Comparison of ENCODE assay signal across 11 cellular contexts in genomic region chr6:44225579-44226325, GRCh38. TPM values are rescaled to one million over a fixed set of nuclear protein-coding genes. Genes with fewer than 3 reads are reported as not detected.
DNase-seq lines count a peak whose midpoint lies in the region; ATAC-seq, FAIRE-seq and TF ChIP-seq lines count a peak whose summit lies in the region.
"Had no signal": no experiment of that assay in that cellular context is flagged by ENCODE, and none has a peak within 500 bp of the region (broad histone marks: within the 10 kb centered on the region; RNA-seq: fewer than 3 reads in every experiment).

No MANE protein-coding gene starts in this region.

- H3K36me3 ChIP-seq in heart left ventricle: peaks cover 0 to 22% (median 14%) of the 10 kb centered on the region in 9 donors
- peaks cover 10 to 16% of the 10 kb centered on the region in 2 experiments for H3K36me3 ChIP-seq in keratinocyte (ENCODE audit: control insufficient read depth in 2 of 2, extremely low read depth in 1 of 2, insufficient read depth in 2 of 2, low read length in 2 of 2)
- no peaks in the 10 kb centered on the region for H3K36me3 ChIP-seq in uterus

- H3K9me3 ChIP-seq in heart left ventricle (no peaks in the 10 kb centered on the region), keratinocyte (ENCODE audit: control insufficient read depth, low read depth, low read length) (no peaks in the 10 kb centered on the region), uterus (no peaks in the 10 kb centered on the region)

- WGBS in heart left ventricle, 4 donors: 45 to 64% (median 60%) methylated on average over 7 to 8 of the region's 8 CpGs

- peaks cover 35% of the 10 kb centered on the region for H3K4me1 Mint-ChIP-seq in activated CD4-positive, alpha-beta memory T cell treated with anti-CD3 and anti-CD28 coated beads, Interleukin-2, amount 10 ng/mL, durations not matched to agents 7 days and 5 days

- no peak for DNase-seq in heart left ventricle
- DNase-seq in left cardiac atrium: no peak
- no peak for DNase-seq in activated CD4-positive, alpha-beta memory T cell treated with anti-CD3 and anti-CD28 coated beads, Interleukin-2, amount 10 ng/mL, durations not matched to agents 7 days and 5 days
- no peak for DNase-seq in keratinocyte (ENCODE audit: low read depth, low spot score)
- DNase-seq in uterus: no peak
- DNase-seq in UCSD-AML1 (lab: John Stamatoyannopoulos, UW; ENCODE audit: unreplicated experiment): no peak
- no peak for DNase-seq in Ammon's horn (ENCODE audit: low spot score)
- DNase-seq: CD4-positive, CD25-positive, alpha-beta regulatory T cell had no signal

- dilution Hi-C loops in keratinocyte (cut with MboI; ENCODE audit: extremely low pct_ligation_motif_present, low sequenced_read_pairs): no loop called here

- POLR2A ChIA-PET in activated CD4-positive, alpha-beta memory T cell treated with anti-CD3 and anti-CD28 coated beads, Interleukin-2, amount 10 ng/mL, durations not matched to agents 7 days and 5 days (lab: Charles Lee): interaction anchor here (5.0 to 6.4 kb wide), 3 partner anchors 10 to 30 kb away, joined by 23 to 88 read pairs (median 48); partner anchors contain the start of genes HSP90AB1 and SLC35B2

- H3K9me1 ChIP-seq in keratinocyte (ENCODE audit: control insufficient read depth, extremely low read depth, insufficient read depth, low read length): no peaks in the 10 kb centered on the region

- H3K4me1 ChIP-seq in heart left ventricle (peaks cover 9 to 98% (median 78%) of the 10 kb centered on the region in 12 donors), keratinocyte (ENCODE audit: control insufficient read depth, extremely low read depth, insufficient read depth, low read length) (peaks cover 46% of the 10 kb centered on the region), uterus (peaks cover 0 to 31% of the 10 kb centered on the region in 2 donors)

- intact Hi-C loops in heart left ventricle (cut with DNase I) (no loop called here), left cardiac atrium (cut with DNase I) (no loop called here), uterus (cut with DNase I; ENCODE audit: low total_unique reads) (no loop called here)

- peaks cover 22% of the 10 kb centered on the region for H3K79me2 ChIP-seq in keratinocyte (ENCODE audit: control insufficient read depth, insufficient read depth, low read length)

- ATAC-seq in heart left ventricle (no peak), left cardiac atrium (no peak), GM18907 (IDR thresholded peaks at IDR 0.05; ENCODE audit: unreplicated experiment) (no peak)

- H3K4me3 ChIP-seq in heart left ventricle: peak overlapping the region in 6 of 12 donors; percentile 9 to 56 (median 42)
- H3K4me3 ChIP-seq in keratinocyte (ENCODE audit: control insufficient read depth in 2 of 3, extremely low read depth in 1 of 3, insufficient read depth in 2 of 3, low read depth in 1 of 3, low read length in 3 of 3): no peak overlapping the region
- H3K4me3 ChIP-seq in uterus: no peak overlapping the region
- H3K4me3 ChIP-seq: PC-9 had no signal

- TF ChIP-seq POLR2A in heart left ventricle (IDR thresholded peaks at IDR 0.05) (no peak), uterus (IDR thresholded peaks at IDR 0.05) (no peak)

- H3K9ac ChIP-seq in keratinocyte (ENCODE audit: control insufficient read depth, extremely low read depth, insufficient read depth, low read length): no peak overlapping the region

- peak overlapping the region; percentile 81 to 99 (median 92) for H3K27ac ChIP-seq in heart left ventricle
- H3K27ac ChIP-seq in keratinocyte (ENCODE audit: control insufficient read depth, insufficient read depth, low read length): no peak overlapping the region
- H3K27ac ChIP-seq in uterus: peak overlapping the region; percentile 85 to 91
- H3K27ac ChIP-seq: PC-9 had no signal

- peak overlapping the region; percentile 52 for H3K4me2 ChIP-seq in keratinocyte (ENCODE audit: control insufficient read depth, extremely low read depth, insufficient read depth, low read depth, low read length)

- CTCF ChIA-PET in activated CD4-positive, alpha-beta memory T cell treated with anti-CD3 and anti-CD28 coated beads, Interleukin-2, amount 10 ng/mL, durations not matched to agents 7 days and 5 days (lab: Charles Lee): interaction anchor here (0.7 to 4.2 kb wide), 4 partner anchors 10 to 53 kb away, joined by 3 to 27 read pairs (median 16); no protein-coding TSS in a partner anchor

- no peak for FAIRE-seq in keratinocyte (lab: Jason Lieb, UNC)

- TF ChIP-seq CTCF in heart left ventricle (IDR thresholded peaks at IDR 0.05) (no peak), keratinocyte (optimal IDR thresholded peaks at IDR 0.05 in 1 of 3, IDR thresholded peaks at IDR 0.05 in 1 of 3, conservative IDR thresholded peaks at IDR 0.05 in 1 of 3; ENCODE audit: extremely low read depth in 1 of 3, insufficient read depth in 2 of 3, low read length in 3 of 3) (no peak), uterus (IDR thresholded peaks at IDR 0.05) (no peak)

- peaks cover 4% of the 10 kb centered on the region for H3K36me3 Mint-ChIP-seq in activated CD4-positive, alpha-beta memory T cell treated with anti-CD3 and anti-CD28 coated beads, Interleukin-2, amount 10 ng/mL, durations not matched to agents 7 days and 5 days (ENCODE audit: low read depth)
- H3K36me3 Mint-ChIP-seq: CD4-positive, CD25-positive, alpha-beta regulatory T cell had no signal

- no peaks in the 10 kb centered on the region for H4K20me1 ChIP-seq in keratinocyte (ENCODE audit: control insufficient read depth, extremely low read depth, insufficient read depth, low read length)

- H3K27me3 ChIP-seq in heart left ventricle: no peaks in the 10 kb centered on the region
- no peaks in the 10 kb centered on the region for H3K27me3 ChIP-seq in keratinocyte (ENCODE audit: control insufficient read depth, extremely low read depth, insufficient read depth, low read length)
- H3K27me3 ChIP-seq in uterus: no peaks in the 10 kb centered on the region

- H3K27ac Mint-ChIP-seq in activated CD4-positive, alpha-beta memory T cell treated with anti-CD3 and anti-CD28 coated beads, Interleukin-2, amount 10 ng/mL, durations not matched to agents 7 days and 5 days: no peak overlapping the region
- H3K27ac Mint-ChIP-seq: CD4-positive, CD25-positive, alpha-beta regulatory T cell had no signal

- H2AFZ ChIP-seq in keratinocyte (ENCODE audit: control insufficient read depth, low read length): no peak overlapping the region
- H2AFZ ChIP-seq: PC-9 had no signal

- peak overlapping the region; percentile 35 for H3K4me3 Mint-ChIP-seq in activated CD4-positive, alpha-beta memory T cell treated with anti-CD3 and anti-CD28 coated beads, Interleukin-2, amount 10 ng/mL, durations not matched to agents 7 days and 5 days

- H3K27me3 Mint-ChIP-seq in activated CD4-positive, alpha-beta memory T cell treated with anti-CD3 and anti-CD28 coated beads, Interleukin-2, amount 10 ng/mL, durations not matched to agents 7 days and 5 days: no peaks in the 10 kb centered on the region

- H3K9me3 Mint-ChIP-seq in activated CD4-positive, alpha-beta memory T cell treated with anti-CD3 and anti-CD28 coated beads, Interleukin-2, amount 10 ng/mL, durations not matched to agents 7 days and 5 days: no peaks in the 10 kb centered on the region

RNA-seq across cellular contexts. Expression of gene SLC29A1, which starts 2.4 kb away (rescaled TPM):
- total RNA-seq in heart left ventricle (100 to 1,000 TPM in 8 of 9 donors, 10 to 100 TPM in 1; 94.9 to 319 (median 136) TPM), left cardiac atrium (100 to 1,000 TPM; 115 to 130 TPM), uterus (100 to 1,000 TPM in 2 of 4 donors, 10 to 100 TPM in 2; 29.9 to 150 (median 95.1) TPM)
- polyA plus RNA-seq in heart left ventricle (10 to 100 TPM; 48.0 to 77.5 TPM), keratinocyte (51.0 to 69.8 TPM (median 55.3 TPM) in 3 replicates)
- total RNA-seq in activated CD4-positive, alpha-beta memory T cell treated with anti-CD3 and anti-CD28 coated beads, Interleukin-2, amount 10 ng/mL, durations not matched to agents 7 days and 5 days: 10 to 100 TPM; 24.8 to 25.4 TPM
- polyA plus RNA-seq in keratinocyte (2011; ENCODE audit: low read depth): 5.1 TPM
- polyA plus RNA-seq in keratinocyte (2011; cell fraction: cytosol; rRNA removed): 29.3 and 31.8 TPM in 2 replicates
- polyA plus RNA-seq in keratinocyte (2011; cell fraction: nucleus; rRNA removed): 81.3 and 83.5 TPM in 2 replicates
- 21.2 and 44.8 TPM in 2 replicates for polyA plus RNA-seq in keratinocyte (2012; ENCODE audit: low replicate concordance)
- polyA minus RNA-seq in keratinocyte: 78.3 to 107 TPM (median 93.2 TPM) in 3 replicates
- polyA minus RNA-seq in keratinocyte (2011; cell fraction: cytosol; rRNA and poly(A)+ RNA removed): 54.3 TPM
- polyA minus RNA-seq in keratinocyte (2011; cell fraction: nucleus; rRNA and poly(A)+ RNA removed): 31.4 and 37.5 TPM in 2 replicates

RNA-seq across cellular contexts. Expression of gene MYMX, which starts 9.0 kb away (rescaled TPM):
- total RNA-seq in heart left ventricle: under 1 TPM in 6 of 9 donors, not detected in 3; 0.31 to 0.96 (median 0.68) TPM
- polyA plus RNA-seq in heart left ventricle: under 1 TPM in 1 of 2 donors, not detected in 1; 0.42 TPM
- total RNA-seq in left cardiac atrium: 1 to 10 TPM; 2.4 to 3.8 TPM
- total RNA-seq in activated CD4-positive, alpha-beta memory T cell treated with anti-CD3 and anti-CD28 coated beads, Interleukin-2, amount 10 ng/mL, durations not matched to agents 7 days and 5 days: not detected
- polyA plus RNA-seq in keratinocyte: 0.09 TPM in 1 of 3 replicates, not detected in the others
- polyA plus RNA-seq in keratinocyte (2011; ENCODE audit: low read depth): not detected
- polyA plus RNA-seq in keratinocyte (2011; cell fraction: cytosol; rRNA removed): 0.19 TPM in 1 of 2 replicates, not detected in the other
- polyA plus RNA-seq in keratinocyte (2011; cell fraction: nucleus; rRNA removed): not detected in 2 replicates
- polyA plus RNA-seq in keratinocyte (2012; ENCODE audit: low replicate concordance): not detected in 2 replicates
- not detected in 3 replicates for polyA minus RNA-seq in keratinocyte
- not detected for polyA minus RNA-seq in keratinocyte (2011; cell fraction: cytosol; rRNA and poly(A)+ RNA removed)
- polyA minus RNA-seq in keratinocyte (2011; cell fraction: nucleus; rRNA and poly(A)+ RNA removed): not detected in 2 replicates
- not detected for total RNA-seq in uterus
- total RNA-seq: CD4-positive, CD25-positive, alpha-beta regulatory T cell; HT-29; PC-9 had no signal
- polyA plus RNA-seq: CD4-positive, CD25-positive, alpha-beta regulatory T cell had no signal

RNA-seq across cellular contexts. Expression of gene HSP90AB1, which starts 21.1 kb away (rescaled TPM):
- total RNA-seq in heart left ventricle (1,000 to 10,000 TPM in 2 of 9 donors, 100 to 1,000 TPM in 7; 725 to 1,040 (median 857) TPM), left cardiac atrium (100 to 1,000 TPM; 657 to 662 TPM), uterus (100 to 1,000 TPM; 336 to 897 (median 564) TPM)
- polyA plus RNA-seq in heart left ventricle (100 to 1,000 TPM; 375 to 959 TPM), keratinocyte (653 to 1,215 TPM (median 1,089 TPM) in 3 replicates)
- 100 to 1,000 TPM; 478 to 479 TPM for total RNA-seq in activated CD4-positive, alpha-beta memory T cell treated with anti-CD3 and anti-CD28 coated beads, Interleukin-2, amount 10 ng/mL, durations not matched to agents 7 days and 5 days
- polyA plus RNA-seq in keratinocyte (2011; ENCODE audit: low read depth): 852 TPM
- 773 and 930 TPM in 2 replicates for polyA plus RNA-seq in keratinocyte (2011; cell fraction: cytosol; rRNA removed)
- 1,009 and 1,163 TPM in 2 replicates for polyA plus RNA-seq in keratinocyte (2011; cell fraction: nucleus; rRNA removed)
- polyA plus RNA-seq in keratinocyte (2012; ENCODE audit: low replicate concordance): 801 and 914 TPM in 2 replicates
- 444 to 942 TPM (median 851 TPM) in 3 replicates for polyA minus RNA-seq in keratinocyte
- 482 TPM for polyA minus RNA-seq in keratinocyte (2011; cell fraction: cytosol; rRNA and poly(A)+ RNA removed)
- polyA minus RNA-seq in keratinocyte (2011; cell fraction: nucleus; rRNA and poly(A)+ RNA removed): 369 and 581 TPM in 2 replicates

RNA-seq across cellular contexts. Expression of gene SLC35B2, which starts 31.6 kb away (rescaled TPM):
- total RNA-seq in heart left ventricle (10 to 100 TPM; 18.1 to 35.6 (median 26.4) TPM), left cardiac atrium (10 to 100 TPM; 23.3 to 29.9 TPM), uterus (10 to 100 TPM in 3 of 4 donors, 1 to 10 TPM in 1; 5.9 to 39.5 (median 28.5) TPM)
- polyA plus RNA-seq in heart left ventricle (10 to 100 TPM; 10.2 to 36.7 TPM), keratinocyte (69.9 to 118 TPM (median 103 TPM) in 3 replicates)
- total RNA-seq in activated CD4-positive, alpha-beta memory T cell treated with anti-CD3 and anti-CD28 coated beads, Interleukin-2, amount 10 ng/mL, durations not matched to agents 7 days and 5 days: 10 to 100 TPM; 35.8 to 37.2 TPM
- polyA plus RNA-seq in keratinocyte (2011; ENCODE audit: low read depth): 11.2 TPM
- 59.9 and 66.5 TPM in 2 replicates for polyA plus RNA-seq in keratinocyte (2011; cell fraction: cytosol; rRNA removed)
- polyA plus RNA-seq in keratinocyte (2011; cell fraction: nucleus; rRNA removed): 122 and 149 TPM in 2 replicates
- 43.9 and 70.5 TPM in 2 replicates for polyA plus RNA-seq in keratinocyte (2012; ENCODE audit: low replicate concordance)
- polyA minus RNA-seq in keratinocyte: 66.7 to 107 TPM (median 100 TPM) in 3 replicates
- polyA minus RNA-seq in keratinocyte (2011; cell fraction: cytosol; rRNA and poly(A)+ RNA removed): 81.3 TPM
- polyA minus RNA-seq in keratinocyte (2011; cell fraction: nucleus; rRNA and poly(A)+ RNA removed): 64.0 and 74.9 TPM in 2 replicates

RNA-seq across cellular contexts. Expression of gene NFKBIE, which starts 39.6 kb away (rescaled TPM):
- 10 to 100 TPM in 1 of 9 donors, 1 to 10 TPM in 8; 2.5 to 13.1 (median 3.8) TPM for total RNA-seq in heart left ventricle
- polyA plus RNA-seq in heart left ventricle: 1 to 10 TPM; 4.0 to 5.8 TPM
- total RNA-seq in left cardiac atrium: 1 to 10 TPM; 3.8 to 5.8 TPM
- total RNA-seq in activated CD4-positive, alpha-beta memory T cell treated with anti-CD3 and anti-CD28 coated beads, Interleukin-2, amount 10 ng/mL, durations not matched to agents 7 days and 5 days: 10 to 100 TPM; 20.8 to 21.7 TPM
- 5.7 to 7.3 TPM (median 6.5 TPM) in 3 replicates for polyA plus RNA-seq in keratinocyte
- polyA plus RNA-seq in keratinocyte (2011; ENCODE audit: low read depth): 35.8 TPM
- 7.2 and 8.8 TPM in 2 replicates for polyA plus RNA-seq in keratinocyte (2011; cell fraction: cytosol; rRNA removed)
- 9.3 and 9.9 TPM in 2 replicates for polyA plus RNA-seq in keratinocyte (2011; cell fraction: nucleus; rRNA removed)
- 8.9 and 12.1 TPM in 2 replicates for polyA plus RNA-seq in keratinocyte (2012; ENCODE audit: low replicate concordance)
- polyA minus RNA-seq in keratinocyte: 4.1 to 5.6 TPM (median 5.1 TPM) in 3 replicates
- polyA minus RNA-seq in keratinocyte (2011; cell fraction: cytosol; rRNA and poly(A)+ RNA removed): 12.7 TPM
- polyA minus RNA-seq in keratinocyte (2011; cell fraction: nucleus; rRNA and poly(A)+ RNA removed): 3.7 and 5.3 TPM in 2 replicates
- total RNA-seq in uterus: 1 to 10 TPM; 1.3 to 5.9 (median 2.8) TPM
